ENCODE assay signal across 11 cellular contexts in genomic region chrX:12679522-12679921, GRCh38.
"Had no signal": no experiment of that assay in that cellular context is flagged by ENCODE, and none has a peak within 500 bp of the region (broad histone marks: within the 10 kb centered on the region; RNA-seq: fewer than 3 reads in every experiment).

No MANE protein-coding gene starts in this region.

- DNase-seq: GM23248, GOT3, H7, H9, HCEC 1CT, HFFc6 had no signal

- H3K27ac Mint-ChIP-seq: GM23338, H9, HFFc6 had no signal

- H3K4me2 ChIP-seq: GM23338 had no signal

- H3K9ac ChIP-seq: GM23248 had no signal

- ATAC-seq: GM23338, HCT116 had no signal

- H3K36me3 ChIP-seq: HAP-1 had no signal

- H3K4me1 ChIP-seq: HAP-1 had no signal

- H3K27ac ChIP-seq: GM23248 had no signal

- H3K9me3 Mint-ChIP-seq: GM23338, HFFc6 had no signal

- H3K9me3 ChIP-seq: HAP-1 had no signal

- H2AFZ ChIP-seq: GM23248, GM23338 had no signal

- FAIRE-seq: H1, H54 had no signal

- H3K4me3 ChIP-seq: GM23248, GM23338, HAP-1 had no signal

- H3K4me1 Mint-ChIP-seq: GM23338, H9 had no signal

- H3K4me3 Mint-ChIP-seq: GM23338, H9, HFFc6 had no signal
